ENCODE assay signal across 1 cellular context in the genomic region with DNA sequence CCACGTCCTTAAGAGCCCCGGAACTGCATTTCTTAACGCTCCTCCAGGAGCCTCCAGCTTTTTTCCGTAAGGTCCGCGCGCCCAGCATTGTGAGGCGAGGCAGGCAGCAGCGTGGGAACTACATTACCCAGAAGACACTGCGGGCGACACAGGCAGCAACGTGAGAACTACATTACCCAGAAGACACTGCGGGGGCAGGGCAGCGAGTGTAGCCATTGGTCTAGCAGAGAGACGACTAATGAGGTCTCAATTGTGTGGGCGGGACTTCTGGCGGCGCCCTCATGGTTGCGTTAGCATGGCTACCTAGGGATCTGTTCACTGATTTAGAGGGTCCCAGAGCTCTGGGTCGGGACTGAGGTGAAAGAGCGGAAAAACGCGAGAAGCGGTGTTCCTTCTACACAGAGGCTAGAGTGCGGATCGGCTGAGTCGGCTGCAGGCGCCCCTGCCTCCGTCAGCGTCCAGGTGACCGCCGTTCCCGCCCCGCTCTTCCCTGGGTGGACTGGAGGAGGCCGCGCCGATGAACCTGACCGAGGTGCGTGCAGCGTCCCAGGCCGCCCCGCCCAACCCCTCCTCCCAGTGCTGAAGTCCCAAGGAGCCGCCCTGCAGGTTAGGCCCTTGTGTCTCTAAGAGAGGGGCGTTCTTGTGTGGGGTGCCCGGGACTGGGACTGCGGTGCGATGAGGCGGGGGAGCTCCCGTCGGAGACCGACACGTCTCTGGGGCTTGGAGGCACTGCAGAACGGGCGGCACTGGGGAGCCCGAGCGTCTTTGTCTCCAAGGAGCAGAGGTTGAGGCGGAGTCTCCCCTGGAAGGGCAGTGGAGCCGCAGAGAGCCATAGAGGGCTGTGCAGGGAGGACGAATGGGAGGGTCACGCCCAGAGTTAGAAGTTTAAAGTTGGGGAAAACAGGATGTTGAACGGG.
TF ChIP-seq lines count a peak whose summit lies in the region.

A gene (plus strand): TSS at position 264 of the 917 bp plus-strand sequence. CDS start 254 bp downstream, at position 518.

TF ChIP-seq in K562, 482 proteins besides CTCF, POLR2A, EP300 and RAD21 (continued from another document and continues in another):
- TF ChIP-seq WHSC1 (IDR thresholded peaks at IDR 0.05; ENCODE audit: low read length): no peak
- no peak for TF ChIP-seq SMARCA4 (IDR thresholded peaks at IDR 0.05)
- TF ChIP-seq LCOR (CRISPR knock-in tag; IDR thresholded peaks at IDR 0.05): peak; percentile 25; the same call in 1 of the 2 replicates
- 0 out of 2 replicates have a peak, but pooled peaks have one; percentile 12 for TF ChIP-seq SMC3 (conservative IDR thresholded peaks at IDR 0.05; ENCODE audit: insufficient read depth, low read depth, low read length)
- TF ChIP-seq FIP1L1 (IDR thresholded peaks at IDR 0.05; ENCODE audit: low read depth, low read length, poor library complexity, severe bottlenecking): no peak
- TF ChIP-seq, protein P1, sequence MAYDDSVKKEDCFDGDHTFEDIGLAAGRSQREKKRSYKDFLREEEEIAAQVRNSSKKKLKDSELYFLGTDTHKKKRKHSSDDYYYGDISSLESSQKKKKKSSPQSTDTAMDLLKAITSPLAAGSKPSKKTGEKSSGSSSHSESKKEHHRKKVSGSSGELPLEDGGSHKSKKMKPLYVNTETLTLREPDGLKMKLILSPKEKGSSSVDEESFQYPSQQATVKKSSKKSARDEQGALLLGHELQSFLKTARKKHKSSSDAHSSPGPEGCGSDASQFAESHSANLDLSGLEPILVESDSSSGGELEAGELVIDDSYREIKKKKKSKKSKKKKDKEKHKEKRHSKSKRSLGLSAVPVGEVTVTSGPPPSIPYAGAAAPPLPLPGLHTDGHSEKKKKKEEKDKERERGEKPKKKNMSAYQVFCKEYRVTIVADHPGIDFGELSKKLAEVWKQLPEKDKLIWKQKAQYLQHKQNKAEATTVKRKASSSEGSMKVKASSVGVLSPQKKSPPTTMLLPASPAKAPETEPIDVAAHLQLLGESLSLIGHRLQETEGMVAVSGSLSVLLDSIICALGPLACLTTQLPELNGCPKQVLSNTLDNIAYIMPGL (CRISPR knock-in tag; IDR thresholded peaks at IDR 0.05): no peak
- TF ChIP-seq RBM34 (IDR thresholded peaks at IDR 0.05; ENCODE audit: borderline replicate concordance, insufficient read depth, low read length): no peak
- no peak for TF ChIP-seq ZC3H8 (IDR thresholded peaks at IDR 0.05)
- peak; percentile 29; the same call in 1 of the 2 replicates for TF ChIP-seq ZBTB7A (IDR thresholded peaks at IDR 0.05; ENCODE audit: borderline replicate concordance, control insufficient read depth, low read depth, low read length)
- TF ChIP-seq PTBP1 (IDR thresholded peaks at IDR 0.05; ENCODE audit: low read depth, low read length): no peak
- TF ChIP-seq SIN3B (IDR thresholded peaks at IDR 0.05; ENCODE audit: low read depth): peak; percentile 68
- TF ChIP-seq FOXA3 (CRISPR knock-in tag; conservative IDR thresholded peaks at IDR 0.05 in 1 of 2, IDR thresholded peaks at IDR 0.05 in 1 of 2): no peak
- TF ChIP-seq NCOA1 (IDR thresholded peaks at IDR 0.05; ENCODE audit: low read depth): no peak
- TF ChIP-seq ZNF766 (CRISPR knock-in tag; conservative IDR thresholded peaks at IDR 0.05): peak; percentile 87
- TF ChIP-seq ASH1L (IDR thresholded peaks at IDR 0.05; ENCODE audit: borderline replicate concordance, low read depth, partially characterized antibody): no peak
- TF ChIP-seq, protein P2, sequence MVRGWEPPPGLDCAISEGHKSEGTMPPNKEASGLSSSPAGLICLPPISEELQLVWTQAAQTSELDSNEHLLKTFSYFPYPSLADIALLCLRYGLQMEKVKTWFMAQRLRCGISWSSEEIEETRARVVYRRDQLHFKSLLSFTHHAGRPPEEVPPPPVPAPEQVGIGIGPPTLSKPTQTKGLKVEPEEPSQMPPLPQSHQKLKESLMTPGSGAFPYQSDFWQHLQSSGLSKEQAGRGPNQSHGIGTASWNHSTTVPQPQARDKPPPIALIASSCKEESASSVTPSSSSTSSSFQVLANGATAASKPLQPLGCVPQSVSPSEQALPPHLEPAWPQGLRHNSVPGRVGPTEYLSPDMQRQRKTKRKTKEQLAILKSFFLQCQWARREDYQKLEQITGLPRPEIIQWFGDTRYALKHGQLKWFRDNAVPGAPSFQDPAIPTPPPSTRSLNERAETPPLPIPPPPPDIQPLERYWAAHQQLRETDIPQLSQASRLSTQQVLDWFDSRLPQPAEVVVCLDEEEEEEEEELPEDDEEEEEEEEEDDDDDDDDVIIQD (CRISPR knock-in tag; IDR thresholded peaks at IDR 0.05): no peak
- TF ChIP-seq MTA2 (IDR thresholded peaks at IDR 0.05; ENCODE audit: low read depth): no peak
- TF ChIP-seq CBFB (CRISPR knock-in tag; IDR thresholded peaks at IDR 0.05): no peak
- TF ChIP-seq CCNT2 (IDR thresholded peaks at IDR 0.05; ENCODE audit: borderline replicate concordance, extremely low read depth, insufficient read length, low read depth, low read length): peak; percentile 18
- no peak for TF ChIP-seq RBM22 (IDR thresholded peaks at IDR 0.05; ENCODE audit: low read depth, low read length, poor library complexity, severe bottlenecking)
- TF ChIP-seq, protein P3, sequence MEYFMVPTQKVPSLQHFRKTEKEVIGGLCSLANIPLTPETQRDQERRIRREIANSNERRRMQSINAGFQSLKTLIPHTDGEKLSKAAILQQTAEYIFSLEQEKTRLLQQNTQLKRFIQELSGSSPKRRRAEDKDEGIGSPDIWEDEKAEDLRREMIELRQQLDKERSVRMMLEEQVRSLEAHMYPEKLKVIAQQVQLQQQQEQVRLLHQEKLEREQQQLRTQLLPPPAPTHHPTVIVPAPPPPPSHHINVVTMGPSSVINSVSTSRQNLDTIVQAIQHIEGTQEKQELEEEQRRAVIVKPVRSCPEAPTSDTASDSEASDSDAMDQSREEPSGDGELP (CRISPR knock-in tag; IDR thresholded peaks at IDR 0.05; ENCODE audit: borderline replicate concordance): peak; percentile 58; the same call in 1 of the 2 replicates
- no peak for TF ChIP-seq ETV5 (CRISPR knock-in tag; IDR thresholded peaks at IDR 0.05; ENCODE audit: low read depth)
- TF ChIP-seq POLR3G (IDR thresholded peaks at IDR 0.05; ENCODE audit: extremely low read depth, insufficient read length, insufficient replicate concordance): no peak
- TF ChIP-seq, protein P4, sequence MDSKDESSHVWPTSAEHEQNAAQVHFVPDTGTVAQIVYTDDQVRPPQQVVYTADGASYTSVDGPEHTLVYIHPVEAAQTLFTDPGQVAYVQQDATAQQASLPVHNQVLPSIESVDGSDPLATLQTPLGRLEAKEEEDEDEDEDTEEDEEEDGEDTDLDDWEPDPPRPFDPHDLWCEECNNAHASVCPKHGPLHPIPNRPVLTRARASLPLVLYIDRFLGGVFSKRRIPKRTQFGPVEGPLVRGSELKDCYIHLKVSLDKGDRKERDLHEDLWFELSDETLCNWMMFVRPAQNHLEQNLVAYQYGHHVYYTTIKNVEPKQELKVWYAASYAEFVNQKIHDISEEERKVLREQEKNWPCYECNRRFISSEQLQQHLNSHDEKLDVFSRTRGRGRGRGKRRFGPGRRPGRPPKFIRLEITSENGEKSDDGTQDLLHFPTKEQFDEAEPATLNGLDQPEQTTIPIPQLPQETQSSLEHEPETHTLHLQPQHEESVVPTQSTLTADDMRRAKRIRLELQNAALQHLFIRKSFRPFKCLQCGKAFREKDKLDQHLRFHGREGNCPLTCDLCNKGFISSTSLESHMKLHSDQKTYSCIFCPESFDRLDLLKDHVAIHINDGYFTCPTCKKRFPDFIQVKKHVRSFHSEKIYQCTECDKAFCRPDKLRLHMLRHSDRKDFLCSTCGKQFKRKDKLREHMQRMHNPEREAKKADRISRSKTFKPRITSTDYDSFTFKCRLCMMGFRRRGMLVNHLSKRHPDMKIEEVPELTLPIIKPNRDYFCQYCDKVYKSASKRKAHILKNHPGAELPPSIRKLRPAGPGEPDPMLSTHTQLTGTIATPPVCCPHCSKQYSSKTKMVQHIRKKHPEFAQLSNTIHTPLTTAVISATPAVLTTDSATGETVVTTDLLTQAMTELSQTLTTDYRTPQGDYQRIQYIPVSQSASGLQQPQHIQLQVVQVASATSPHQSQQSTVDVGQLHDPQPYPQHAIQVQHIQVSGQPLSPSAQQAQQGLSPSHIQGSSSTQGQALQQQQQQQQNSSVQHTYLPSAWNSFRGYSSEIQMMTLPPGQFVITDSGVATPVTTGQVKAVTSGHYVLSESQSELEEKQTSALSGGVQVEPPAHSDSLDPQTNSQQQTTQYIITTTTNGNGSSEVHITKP (IDR thresholded peaks at IDR 0.05; ENCODE audit: partially characterized antibody): peak; percentile 9
- TF ChIP-seq, protein P5, sequence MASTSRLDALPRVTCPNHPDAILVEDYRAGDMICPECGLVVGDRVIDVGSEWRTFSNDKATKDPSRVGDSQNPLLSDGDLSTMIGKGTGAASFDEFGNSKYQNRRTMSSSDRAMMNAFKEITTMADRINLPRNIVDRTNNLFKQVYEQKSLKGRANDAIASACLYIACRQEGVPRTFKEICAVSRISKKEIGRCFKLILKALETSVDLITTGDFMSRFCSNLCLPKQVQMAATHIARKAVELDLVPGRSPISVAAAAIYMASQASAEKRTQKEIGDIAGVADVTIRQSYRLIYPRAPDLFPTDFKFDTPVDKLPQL (IDR thresholded peaks at IDR 0.05; ENCODE audit: extremely low read depth, insufficient read length): no peak
- TF ChIP-seq, protein P6, sequence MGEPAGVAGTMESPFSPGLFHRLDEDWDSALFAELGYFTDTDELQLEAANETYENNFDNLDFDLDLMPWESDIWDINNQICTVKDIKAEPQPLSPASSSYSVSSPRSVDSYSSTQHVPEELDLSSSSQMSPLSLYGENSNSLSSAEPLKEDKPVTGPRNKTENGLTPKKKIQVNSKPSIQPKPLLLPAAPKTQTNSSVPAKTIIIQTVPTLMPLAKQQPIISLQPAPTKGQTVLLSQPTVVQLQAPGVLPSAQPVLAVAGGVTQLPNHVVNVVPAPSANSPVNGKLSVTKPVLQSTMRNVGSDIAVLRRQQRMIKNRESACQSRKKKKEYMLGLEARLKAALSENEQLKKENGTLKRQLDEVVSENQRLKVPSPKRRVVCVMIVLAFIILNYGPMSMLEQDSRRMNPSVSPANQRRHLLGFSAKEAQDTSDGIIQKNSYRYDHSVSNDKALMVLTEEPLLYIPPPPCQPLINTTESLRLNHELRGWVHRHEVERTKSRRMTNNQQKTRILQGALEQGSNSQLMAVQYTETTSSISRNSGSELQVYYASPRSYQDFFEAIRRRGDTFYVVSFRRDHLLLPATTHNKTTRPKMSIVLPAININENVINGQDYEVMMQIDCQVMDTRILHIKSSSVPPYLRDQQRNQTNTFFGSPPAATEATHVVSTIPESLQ (CRISPR knock-in tag; IDR thresholded peaks at IDR 0.05): no peak
- TF ChIP-seq ETS2 (tag; IDR thresholded peaks at IDR 0.05; ENCODE audit: borderline replicate concordance, poor library complexity, severe bottlenecking): no peak
- TF ChIP-seq ZNF41 (CRISPR knock-in tag; conservative IDR thresholded peaks at IDR 0.05): no peak
- TF ChIP-seq STAT5B (CRISPR knock-in tag; IDR thresholded peaks at IDR 0.05): no peak
- TF ChIP-seq RCOR1 (IDR thresholded peaks at IDR 0.05; ENCODE audit: borderline replicate concordance in 1 of 2, low read depth in 2 of 2, low read length in 2 of 2): no peak
- TF ChIP-seq ZNF561 (CRISPR knock-in tag; conservative IDR thresholded peaks at IDR 0.05): no peak
- TF ChIP-seq RBBP5 (IDR thresholded peaks at IDR 0.05; ENCODE audit: borderline replicate concordance, insufficient read depth, low read length, poor library complexity, severe bottlenecking): no peak
- no peak for TF ChIP-seq ZC3H11A (IDR thresholded peaks at IDR 0.05; ENCODE audit: low read depth, low read length)
- TF ChIP-seq TRIM28 (IDR thresholded peaks at IDR 0.05): no peak
- TF ChIP-seq CCAR2 (IDR thresholded peaks at IDR 0.05; ENCODE audit: low read depth, low read length): no peak
- TF ChIP-seq SAP30 (IDR thresholded peaks at IDR 0.05; ENCODE audit: borderline replicate concordance, insufficient read depth, low read depth, low read length, poor library complexity, severe bottlenecking): peak; percentile 42
- TF ChIP-seq, protein P7, sequence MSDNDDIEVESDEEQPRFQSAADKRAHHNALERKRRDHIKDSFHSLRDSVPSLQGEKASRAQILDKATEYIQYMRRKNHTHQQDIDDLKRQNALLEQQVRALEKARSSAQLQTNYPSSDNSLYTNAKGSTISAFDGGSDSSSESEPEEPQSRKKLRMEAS (CRISPR knock-in tag; IDR thresholded peaks at IDR 0.05): 0 out of 2 replicates have a peak, but pooled peaks have one; percentile 39
- peak; percentile 29 for TF ChIP-seq POU5F1 (IDR thresholded peaks at IDR 0.05; ENCODE audit: borderline replicate concordance, low read depth, low read length, partially characterized antibody)
- peak; percentile 21; the same call in 1 of the 2 replicates for TF ChIP-seq JUND (IDR thresholded peaks at IDR 0.05; ENCODE audit: borderline replicate concordance, low read depth, low read length)
- no peak; the same call in 2 of the 3 replicates for TF ChIP-seq JUND (tag; IDR thresholded peaks at IDR 0.05; ENCODE audit: borderline replicate concordance, low read depth, low read length)
- no peak for TF ChIP-seq SIRT6 (IDR thresholded peaks at IDR 0.05; ENCODE audit: low read depth, low read length)
- peak; percentile 68 for TF ChIP-seq RNF2 (IDR thresholded peaks at IDR 0.05)
- peak; percentile 79 for TF ChIP-seq CREB1 (IDR thresholded peaks at IDR 0.05)
- peak; percentile 78 for TF ChIP-seq CREB1 (CRISPR knock-in tag; IDR thresholded peaks at IDR 0.05)
- TF ChIP-seq, protein P8, sequence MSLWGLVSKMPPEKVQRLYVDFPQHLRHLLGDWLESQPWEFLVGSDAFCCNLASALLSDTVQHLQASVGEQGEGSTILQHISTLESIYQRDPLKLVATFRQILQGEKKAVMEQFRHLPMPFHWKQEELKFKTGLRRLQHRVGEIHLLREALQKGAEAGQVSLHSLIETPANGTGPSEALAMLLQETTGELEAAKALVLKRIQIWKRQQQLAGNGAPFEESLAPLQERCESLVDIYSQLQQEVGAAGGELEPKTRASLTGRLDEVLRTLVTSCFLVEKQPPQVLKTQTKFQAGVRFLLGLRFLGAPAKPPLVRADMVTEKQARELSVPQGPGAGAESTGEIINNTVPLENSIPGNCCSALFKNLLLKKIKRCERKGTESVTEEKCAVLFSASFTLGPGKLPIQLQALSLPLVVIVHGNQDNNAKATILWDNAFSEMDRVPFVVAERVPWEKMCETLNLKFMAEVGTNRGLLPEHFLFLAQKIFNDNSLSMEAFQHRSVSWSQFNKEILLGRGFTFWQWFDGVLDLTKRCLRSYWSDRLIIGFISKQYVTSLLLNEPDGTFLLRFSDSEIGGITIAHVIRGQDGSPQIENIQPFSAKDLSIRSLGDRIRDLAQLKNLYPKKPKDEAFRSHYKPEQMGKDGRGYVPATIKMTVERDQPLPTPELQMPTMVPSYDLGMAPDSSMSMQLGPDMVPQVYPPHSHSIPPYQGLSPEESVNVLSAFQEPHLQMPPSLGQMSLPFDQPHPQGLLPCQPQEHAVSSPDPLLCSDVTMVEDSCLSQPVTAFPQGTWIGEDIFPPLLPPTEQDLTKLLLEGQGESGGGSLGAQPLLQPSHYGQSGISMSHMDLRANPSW (CRISPR knock-in tag; IDR thresholded peaks at IDR 0.05): no peak
- no peak for TF ChIP-seq XRCC5 (IDR thresholded peaks at IDR 0.05; ENCODE audit: low read depth, low read length)
